Comparison of ENCODE assay signal across 8 cellular contexts in genomic region chr19:47428177-47428894, GRCh38. TPM values are rescaled to one million over a fixed set of nuclear protein-coding genes. Genes with fewer than 3 reads are reported as not detected.
DNase-seq lines count a peak whose midpoint lies in the region; ATAC-seq and TF ChIP-seq lines count a peak whose summit lies in the region.

No MANE protein-coding gene starts in this region.

- no peak overlapping the region for H3K27ac Mint-ChIP-seq in neural progenitor cell

- H3K9me3 ChIP-seq in MG63 (no peaks in the 10 kb centered on the region), neural progenitor cell (ENCODE audit: low read depth) (no peaks in the 10 kb centered on the region), stomach smooth muscle (ENCODE audit: control insufficient read depth in 2 of 2, low read length in 2 of 2) (no peaks in the 10 kb centered on the region)

- H3K36me3 Mint-ChIP-seq in neural progenitor cell, result no peaks in the 10 kb centered on the region

- H3K9ac ChIP-seq in neural progenitor cell (no peak overlapping the region), stomach smooth muscle (ENCODE audit: low read length in 2 of 2) (no peak overlapping the region)

- peaks cover 16% of the 10 kb centered on the region for H3K4me1 Mint-ChIP-seq in neural progenitor cell

- DNase-seq in G401 (ENCODE audit: low spot score) (peak; percentile 99), MG63 (peak; percentile 93), RPMI8226 (peak; percentile 77), fibroblast of villous mesenchyme (ENCODE audit: low read depth) (peak; percentile 100), neural progenitor cell (ENCODE audit: low spot score) (peak; percentile 100)
- DNase-seq in activated T-helper 1 cell treated with anti-CD3 and anti-CD28 coated beads, Interleukin-2, amount 50 U/mL, for 16 hours (ENCODE audit: low read depth in 1 of 2, low spot score in 1 of 2), result peak; percentile 41 to 58

- H3K4me1 ChIP-seq in neural progenitor cell (peaks cover 14% of the 10 kb centered on the region), stomach smooth muscle (ENCODE audit: control insufficient read depth, insufficient read depth, low read length) (peaks cover 25% of the 10 kb centered on the region)

- H3K79me2 ChIP-seq in neural progenitor cell (ENCODE audit: low read depth), result no peaks in the 10 kb centered on the region

- H3K4me2 ChIP-seq in neural progenitor cell, result peak overlapping the region; percentile 84

- H4K20me1 ChIP-seq in neural progenitor cell (ENCODE audit: low read depth), result no peaks in the 10 kb centered on the region

- H3F3A ChIP-seq in neural progenitor cell (ENCODE audit: low read depth), result peaks cover 38% of the 10 kb centered on the region

- H3K27ac ChIP-seq in neural progenitor cell (no peak overlapping the region), stomach smooth muscle (ENCODE audit: low read length) (peak overlapping the region; percentile 67)

- H2AFZ ChIP-seq in neural progenitor cell (replicated peaks), result no peak overlapping the region

- peaks cover 31% of the 10 kb centered on the region for H3K27me3 ChIP-seq in MG63
- H3K27me3 ChIP-seq in neural progenitor cell, result peaks cover 34% of the 10 kb centered on the region
- H3K27me3 ChIP-seq in stomach smooth muscle (ENCODE audit: control insufficient read depth in 1 of 2, insufficient read depth in 2 of 2, low read length in 2 of 2), result peaks cover 9 to 24% of the 10 kb centered on the region in 2 donors

- no peak for ATAC-seq in GM19351 (IDR thresholded peaks at IDR 0.05; ENCODE audit: unreplicated experiment)

- TF ChIP-seq CTCF in fibroblast of villous mesenchyme (IDR thresholded peaks at IDR 0.05; ENCODE audit: insufficient read depth, low read depth, low read length) (no peak), neural progenitor cell (IDR thresholded peaks at IDR 0.05) (no peak)

- in situ Hi-C loops in G401 (cut with HindIII; ENCODE audit: low sequenced_read_pairs), result no loop called here

- H3K36me3 ChIP-seq in MG63 (no peaks in the 10 kb centered on the region), neural progenitor cell (no peaks in the 10 kb centered on the region), stomach smooth muscle (ENCODE audit: control insufficient read depth in 2 of 2, insufficient read depth in 2 of 2, low read length in 2 of 2) (no peaks in the 10 kb centered on the region)

- H3K27me3 Mint-ChIP-seq in neural progenitor cell (ENCODE audit: insufficient read depth, low read depth), result peaks cover 28% of the 10 kb centered on the region

- H3K9me3 Mint-ChIP-seq in neural progenitor cell, result no peaks in the 10 kb centered on the region

- H3K4me3 ChIP-seq in MG63 (peak overlapping the region; percentile 22), fibroblast of villous mesenchyme (ENCODE audit: low read depth, low read length) (peak overlapping the region; percentile 44), neural progenitor cell (peak overlapping the region; percentile 42), stomach smooth muscle (ENCODE audit: low read length in 2 of 2) (peak overlapping the region; percentile 29 to 65)

- no peak overlapping the region for H3K4me3 Mint-ChIP-seq in neural progenitor cell

RNA-seq across cellular contexts. Expression of gene MEIS3, which starts 9.0 kb away (rescaled TPM):
- total RNA-seq in G401 (2014; rRNA removed; shearing (Covaris generic)), result 114 and 148 TPM in 2 replicates
- total RNA-seq in MG63 (2014; rRNA removed; shearing (Covaris generic); ENCODE audit: low replicate concordance), result 0.56 TPM in 1 of 2 replicates, not detected in the other
- total RNA-seq in fibroblast of villous mesenchyme, result 38.0 and 60.6 TPM in 2 replicates
- total RNA-seq in neural progenitor cell (ENCODE audit: low replicate concordance), result 32.2 and 70.5 TPM in 2 replicates

RNA-seq across cellular contexts. Expression of gene SLC8A2, which starts 43.4 kb away (rescaled TPM):
- 3.5 and 3.8 TPM in 2 replicates for total RNA-seq in G401 (2014; rRNA removed; shearing (Covaris generic))
- not detected in 2 replicates for total RNA-seq in MG63 (2014; rRNA removed; shearing (Covaris generic); ENCODE audit: low replicate concordance)
- not detected in 2 replicates for total RNA-seq in fibroblast of villous mesenchyme
- total RNA-seq in neural progenitor cell (ENCODE audit: low replicate concordance), result 14.5 and 17.6 TPM in 2 replicates

RNA-seq across cellular contexts. Expression of gene KPTN, which starts 55.7 kb away (rescaled TPM):
- total RNA-seq in G401 (2014; rRNA removed; shearing (Covaris generic)), result 31.5 and 44.5 TPM in 2 replicates
- total RNA-seq in MG63 (2014; rRNA removed; shearing (Covaris generic); ENCODE audit: low replicate concordance), result 9.1 and 31.0 TPM in 2 replicates
- total RNA-seq in fibroblast of villous mesenchyme (2.6 and 3.9 TPM in 2 replicates), neural progenitor cell (ENCODE audit: low replicate concordance) (17.8 and 18.1 TPM in 2 replicates)

Comparison
In these comparisons a context has a peak if more than half of its experiments do, and no peak if none do; other contexts are left out.
1. DNase-seq: peak in every context shown above with its lines; median percentile 100 in fibroblast of villous mesenchyme; 100 in neural progenitor cell; 99 in G401; 93 in MG63; 77 in RPMI8226; 50 in activated T-helper 1 cell treated with anti-CD3 and anti-CD28 coated beads, Interleukin-2, amount 50 U/mL, for 16 hours.
2. RNA of gene MEIS3, which starts 9.0 kb away (total RNA-seq): 114 to 148 TPM in G401, 38.0 to 60.6 TPM in fibroblast of villous mesenchyme and 32.2 to 70.5 TPM in neural progenitor cell; 0.56 TPM in MG63; every median in the first group is over 10 times any median in the second.
3. Peak in every context shown above with its lines, with median percentiles within 50 percentile points of each other: H3K4me3 ChIP-seq.